14 cellular contexts compared by ENCODE assay signal in genomic region chr5:146081685-146082084, GRCh38. TPM values are rescaled to one million over a fixed set of nuclear protein-coding genes. Genes with fewer than 3 reads are reported as not detected.
"Had no signal": no experiment of that assay in that cellular context is flagged by ENCODE, and none has a peak within 500 bp of the region (broad histone marks: within the 10 kb centered on the region; RNA-seq: fewer than 3 reads in every experiment).

No MANE protein-coding gene starts in this region.

- H3K9me3 ChIP-seq: body of pancreas, thyroid gland, vagina had no signal

- H3K4me1 ChIP-seq: body of pancreas, thyroid gland, vagina had no signal

- DNase-seq: activated CD4-positive, alpha-beta T cell treated with anti-CD3 and anti-CD28 coated beads, Interleukin-2, amount 50 U/mL, for 4 hours; activated CD4-positive, CD25-positive, alpha-beta regulatory T cell treated with anti-CD3 and anti-CD28 coated beads, Interleukin-2, amount 50 U/mL, for 72 hours; activated effector memory CD4-positive, alpha-beta T cell treated with Interleukin-2 at 50 U/mL for 16 hours; activated T-cell treated with anti-CD3 and anti-CD28 coated beads, Interleukin-2, amount 50 U/mL, for 1 hour; body of pancreas; cortex of kidney; effector memory CD4-positive, alpha-beta T cell; immature natural killer cell; left cardiac atrium; thyroid gland had no signal

- H3K36me3 ChIP-seq: thyroid gland, vagina had no signal

- H3K4me3 ChIP-seq: body of pancreas, thyroid gland, vagina had no signal

- H3K27ac ChIP-seq: body of pancreas, thyroid gland, vagina had no signal

- H3K27me3 ChIP-seq: body of pancreas, thyroid gland, vagina had no signal

RNA-seq across cellular contexts. Expression of gene PLAC8L1, which starts 23.7 kb away (rescaled TPM):
- total RNA-seq: body of pancreas, epithelial cell of proximal tubule, mucosa of gallbladder, skeletal muscle tissue, thyroid gland, vagina had no signal
- polyA plus RNA-seq: immature natural killer cell had no signal
